ENCODE assay signal across 19 cellular contexts in genomic region chr14:67270933-67271332, GRCh38. TPM values are rescaled to one million over a fixed set of nuclear protein-coding genes. Genes with fewer than 3 reads are reported as not detected.
DNase-seq lines count a peak whose midpoint lies in the region; ATAC-seq and TF ChIP-seq lines count a peak whose summit lies in the region.
"Had no signal": no experiment of that assay in that cellular context is flagged by ENCODE, and none has a peak within 500 bp of the region (broad histone marks: within the 10 kb centered on the region; RNA-seq: fewer than 3 reads in every experiment).

No MANE protein-coding gene starts in this region.

- no peaks in the 10 kb centered on the region for H3K27me3 ChIP-seq in muscle layer of duodenum (ENCODE audit: low read depth, low read length)
- no peaks in the 10 kb centered on the region for H3K27me3 ChIP-seq in spleen (replicated peaks in 1 of 7)
- H3K27me3 ChIP-seq in CD4-positive, alpha-beta T cell (ENCODE audit: control insufficient read depth, insufficient read depth, low read length) = no peaks in the 10 kb centered on the region
- H3K27me3 ChIP-seq: BE2C, neutrophil had no signal

- intact Hi-C loops in OCI-LY7 (cut with micrococcal nuclease; ENCODE audit: unreplicated experiment) (no loop called here), spleen (cut with DNase I; ENCODE audit: low total_unique reads) (no loop called here)
- intact Hi-C loops in activated T-helper 2 cell treated with anti-CD3 and anti-CD28 coated beads, Interferon-gamma antibody, Interleukin-2, Interleukin-4, amounts not matched to agents 10 μg/mL and 5 μg/mL and 100 μg/mL, durations not matched to agents 14 hours and 24 hours and 36 hours (cut with micrococcal nuclease) = no loop called here
- intact Hi-C loops in CD4-positive, alpha-beta T cell (cut with DNase I, micrococcal nuclease) = no loop called here

- H3K4me3 Mint-ChIP-seq in chondrocyte (ENCODE audit: unreplicated experiment) = no peak overlapping the region
- no peak overlapping the region for H3K4me3 Mint-ChIP-seq in activated T-helper 2 cell treated with anti-CD3 and anti-CD28 coated beads, Interferon-gamma antibody, Interleukin-2, Interleukin-4, amounts not matched to agents 10 μg/mL and 5 μg/mL and 100 μg/mL, durations not matched to agents 14 hours and 24 hours and 36 hours (ENCODE audit: low read depth)
- no peak overlapping the region for H3K4me3 Mint-ChIP-seq in CD4-positive, alpha-beta T cell
- H3K4me3 Mint-ChIP-seq: activated CD4-positive, alpha-beta T cell treated with anti-CD3 and anti-CD28 coated beads, Interleukin-2, amount 10 ng/mL, durations not matched to agents 24 days and 14 days; memory B cell had no signal

- ATAC-seq in HG03521 (IDR thresholded peaks at IDR 0.05; ENCODE audit: unreplicated experiment) = no peak
- no peak for ATAC-seq in CD4-positive, alpha-beta T cell (ENCODE audit: poor library complexity)
- ATAC-seq: Right ventricle myocardium inferior had no signal

- no peak overlapping the region for H2AFZ ChIP-seq in OCI-LY7 (ENCODE audit: low read length)

- no peaks in the 10 kb centered on the region for H3K9me2 ChIP-seq in OCI-LY7 (ENCODE audit: insufficient read depth, low read length)

- no peaks in the 10 kb centered on the region for H3K27me3 Mint-ChIP-seq in chondrocyte (ENCODE audit: low read depth)
- H3K27me3 Mint-ChIP-seq in activated T-helper 2 cell treated with anti-CD3 and anti-CD28 coated beads, Interferon-gamma antibody, Interleukin-2, Interleukin-4, amounts not matched to agents 10 μg/mL and 5 μg/mL and 100 μg/mL, durations not matched to agents 14 hours and 24 hours and 36 hours (ENCODE audit: low read depth) = no peaks in the 10 kb centered on the region
- H3K27me3 Mint-ChIP-seq in CD4-positive, alpha-beta T cell = no peaks in the 10 kb centered on the region
- H3K27me3 Mint-ChIP-seq: activated CD4-positive, alpha-beta T cell treated with anti-CD3 and anti-CD28 coated beads, Interleukin-2, amount 10 ng/mL, durations not matched to agents 24 days and 14 days; memory B cell had no signal

- no peak for TF ChIP-seq POLR2A in spleen (IDR thresholded peaks at IDR 0.05)

- H4K20me1 ChIP-seq in OCI-LY7 (ENCODE audit: insufficient read depth, low read length) = peaks cover 8% of the 10 kb centered on the region; the same call in 1 of the 2 replicates

- POLR2A ChIA-PET in OCI-LY7 (lab: Charles Lee) = interaction anchor here (1.6 kb wide), 1 partner anchor 63 kb away, joined by 3 read pairs; no protein-coding TSS in a partner anchor
- POLR2A ChIA-PET in CD4-positive, alpha-beta T cell (lab: Charles Lee) = no interaction called here

- WGBS in spleen, 5 donors = 79 to 97% (median 92%) methylated on average over 3 of the region's 3 CpGs

- no peaks in the 10 kb centered on the region for H3K4me1 ChIP-seq in OCI-LY7 (ENCODE audit: insufficient read depth, low read length, poor library complexity, severe bottlenecking)
- peaks cover 7 to 30% of the 10 kb centered on the region in 2 donors for H3K4me1 ChIP-seq in muscle layer of duodenum (ENCODE audit: control insufficient read depth in 1 of 2, insufficient read depth in 2 of 2, low read length in 2 of 2)
- H3K4me1 ChIP-seq in spleen = peaks cover 1 to 51% (median 18%) of the 10 kb centered on the region in 6 donors
- H3K4me1 ChIP-seq: BE2C had no signal

- CTCF ChIA-PET in OCI-LY7 (lab: Charles Lee; ENCODE audit: unreplicated experiment) = no interaction called here
- CTCF ChIA-PET in CD4-positive, alpha-beta T cell (lab: Charles Lee) = interaction anchor here (1.1 kb wide), 1 partner anchor 10 kb away, joined by 3 read pairs; no protein-coding TSS in a partner anchor

- DNase-seq in OCI-LY7 (ENCODE audit: low spot score) = no peak
- no peak for DNase-seq in chondrocyte (ENCODE audit: low spot score)
- DNase-seq in spleen = no peak
- DNase-seq in activated T-helper 2 cell treated with anti-CD3 and anti-CD28 coated beads, Interferon-gamma antibody, Interleukin-2, Interleukin-4, amounts not matched to agents 10 μg/mL and 5 μg/mL and 100 μg/mL, durations not matched to agents 14 hours and 24 hours and 36 hours (ENCODE audit: low spot score) = no peak
- no peak for DNase-seq in CD4-positive, alpha-beta T cell
- DNase-seq in COR-L47 (lab: John Stamatoyannopoulos, UW) = no peak
- DNase-seq: activated CD4-positive, alpha-beta T cell treated with anti-CD3 and anti-CD28 coated beads, Interleukin-2, amount 10 ng/mL, durations not matched to agents 24 days and 14 days; activated CD8-positive, alpha-beta memory T cell treated with anti-CD3 and anti-CD28 coated beads, Interleukin-2, amount 50 U/mL, for 4 hours; activated gamma-delta T cell; BE2C; NCI-H2107; NCI-H510A treated with DMSO at 0.1 percent for 48 hours; stimulated activated naive CD4-positive, alpha-beta T cell; T-helper 1 cell had no signal

- H3K27ac ChIP-seq in OCI-LY7 (ENCODE audit: low read depth, low read length, poor library complexity, severe bottlenecking) (no peak overlapping the region), muscle layer of duodenum (ENCODE audit: low read length) (peak overlapping the region; percentile 35), spleen (peak overlapping the region in 6 of 8 donors; percentile 0 to 65 (median 44))
- H3K27ac ChIP-seq in CD4-positive, alpha-beta T cell (ENCODE audit: low read depth, low read length) = no peak overlapping the region
- H3K27ac ChIP-seq: neutrophil had no signal

- peaks cover 40% of the 10 kb centered on the region for H3K4me1 Mint-ChIP-seq in chondrocyte (ENCODE audit: low read depth)
- H3K4me1 Mint-ChIP-seq in activated T-helper 2 cell treated with anti-CD3 and anti-CD28 coated beads, Interferon-gamma antibody, Interleukin-2, Interleukin-4, amounts not matched to agents 10 μg/mL and 5 μg/mL and 100 μg/mL, durations not matched to agents 14 hours and 24 hours and 36 hours (ENCODE audit: low read depth) = peaks cover 15% of the 10 kb centered on the region
- peaks cover 24% of the 10 kb centered on the region for H3K4me1 Mint-ChIP-seq in CD4-positive, alpha-beta T cell (ENCODE audit: low read depth)

- peak overlapping the region; percentile 87 for H3K27ac Mint-ChIP-seq in chondrocyte (ENCODE audit: unreplicated experiment)
- H3K27ac Mint-ChIP-seq in activated T-helper 2 cell treated with anti-CD3 and anti-CD28 coated beads, Interferon-gamma antibody, Interleukin-2, Interleukin-4, amounts not matched to agents 10 μg/mL and 5 μg/mL and 100 μg/mL, durations not matched to agents 14 hours and 24 hours and 36 hours = no peak overlapping the region
- no peak overlapping the region for H3K27ac Mint-ChIP-seq in CD4-positive, alpha-beta T cell
- H3K27ac Mint-ChIP-seq: activated CD4-positive, alpha-beta T cell treated with anti-CD3 and anti-CD28 coated beads, Interleukin-2, amount 10 ng/mL, durations not matched to agents 24 days and 14 days; memory B cell had no signal

- BruUV-seq in OCI-LY7 (replicated peaks; lab: Mats Ljungman, UMichigan) = TSS peak; percentile 40

- H3K4me2 ChIP-seq in OCI-LY7 (ENCODE audit: low read length) = no peak overlapping the region

- no peaks in the 10 kb centered on the region; the same call in 1 of the 2 replicates for H3K79me2 ChIP-seq in OCI-LY7 (ENCODE audit: insufficient read depth, low read depth, low read length)

- H3K36me3 ChIP-seq in OCI-LY7 (ENCODE audit: insufficient read depth, low read length) (peaks cover 8% of the 10 kb centered on the region), muscle layer of duodenum (ENCODE audit: control insufficient read depth in 1 of 2, insufficient read depth in 2 of 2, low read length in 2 of 2) (no peaks in the 10 kb centered on the region), spleen (peaks cover 0 to 27% (median 0%) of the 10 kb centered on the region in 6 donors)
- H3K36me3 ChIP-seq: neutrophil had no signal

- H3K9me3 ChIP-seq in OCI-LY7 (ENCODE audit: low read length) (no peaks in the 10 kb centered on the region), muscle layer of duodenum (ENCODE audit: control insufficient read depth in 1 of 2, low read length in 2 of 2) (no peaks in the 10 kb centered on the region), spleen (peaks cover 0 to 7% (median 0%) of the 10 kb centered on the region in 8 donors)
- H3K9me3 ChIP-seq in CD4-positive, alpha-beta T cell (ENCODE audit: control insufficient read depth, low read length) = no peaks in the 10 kb centered on the region
- H3K9me3 ChIP-seq: BE2C, neutrophil had no signal

- no peak overlapping the region for H3K4me3 ChIP-seq in OCI-LY7 (ENCODE audit: low read depth, low read length, poor library complexity, severe bottlenecking)
- no peak overlapping the region for H3K4me3 ChIP-seq in muscle layer of duodenum (ENCODE audit: low read depth in 1 of 2, low read length in 2 of 2)
- H3K4me3 ChIP-seq in spleen = no peak overlapping the region

- no peaks in the 10 kb centered on the region for H3K9me3 Mint-ChIP-seq in chondrocyte (ENCODE audit: low read depth)
- H3K9me3 Mint-ChIP-seq in activated T-helper 2 cell treated with anti-CD3 and anti-CD28 coated beads, Interferon-gamma antibody, Interleukin-2, Interleukin-4, amounts not matched to agents 10 μg/mL and 5 μg/mL and 100 μg/mL, durations not matched to agents 14 hours and 24 hours and 36 hours = no peaks in the 10 kb centered on the region
- H3K9me3 Mint-ChIP-seq in CD4-positive, alpha-beta T cell = no peaks in the 10 kb centered on the region
- H3K9me3 Mint-ChIP-seq: memory B cell had no signal

- H3K36me3 Mint-ChIP-seq in chondrocyte (ENCODE audit: low read depth) = no peaks in the 10 kb centered on the region
- peaks cover 34% of the 10 kb centered on the region for H3K36me3 Mint-ChIP-seq in activated T-helper 2 cell treated with anti-CD3 and anti-CD28 coated beads, Interferon-gamma antibody, Interleukin-2, Interleukin-4, amounts not matched to agents 10 μg/mL and 5 μg/mL and 100 μg/mL, durations not matched to agents 14 hours and 24 hours and 36 hours (ENCODE audit: low read depth)
- peaks cover 50% of the 10 kb centered on the region for H3K36me3 Mint-ChIP-seq in CD4-positive, alpha-beta T cell (ENCODE audit: low read depth)

- TF ChIP-seq CTCF in OCI-LY7 (conservative IDR thresholded peaks at IDR 0.05; ENCODE audit: low read length) (no peak), chondrocyte (IDR thresholded peaks at IDR 0.05) (no peak), spleen (IDR thresholded peaks at IDR 0.05 in 8 of 11, conservative IDR thresholded peaks at IDR 0.05 in 3 of 11) (no peak)
- no peak for TF ChIP-seq CTCF in CD4-positive, alpha-beta T cell (IDR thresholded peaks at IDR 0.05)

RNA-seq across cellular contexts. Expression of gene PALS1, which starts 29.7 kb away (rescaled TPM):
- total RNA-seq in OCI-LY7 (2014; rRNA removed; shearing (Covaris generic)) = 14.1 and 14.5 TPM in 2 replicates
- 19.6 and 23.8 TPM in 2 replicates for total RNA-seq in OCI-LY7 (2022)
- total RNA-seq in chondrocyte = 12.5 to 14.5 TPM (median 14.3 TPM) in 3 replicates
- total RNA-seq in spleen = 10 to 100 TPM; 13.0 to 26.8 (median 21.2) TPM
- 1 to 10 TPM; 2.0 to 4.6 (median 2.3) TPM for polyA plus RNA-seq in spleen
- 6.7 and 11.2 TPM in 2 replicates for total RNA-seq in activated T-helper 2 cell treated with anti-CD3 and anti-CD28 coated beads, Interferon-gamma antibody, Interleukin-2, Interleukin-4, amounts not matched to agents 10 μg/mL and 5 μg/mL and 100 μg/mL, durations not matched to agents 14 hours and 24 hours and 36 hours
- 10 to 100 TPM; 12.1 TPM for total RNA-seq in CD4-positive, alpha-beta T cell

Comparison
In these comparisons a context has a peak if more than half of its experiments do, and no peak if none do; other contexts are left out.
1. H3K27ac ChIP-seq: peak in muscle layer of duodenum (single experiment) and spleen (6 of 8); none in OCI-LY7 (single experiment) and CD4-positive, alpha-beta T cell (single experiment).